ENCODE assay signal across 16 cellular contexts in the genomic region with DNA sequence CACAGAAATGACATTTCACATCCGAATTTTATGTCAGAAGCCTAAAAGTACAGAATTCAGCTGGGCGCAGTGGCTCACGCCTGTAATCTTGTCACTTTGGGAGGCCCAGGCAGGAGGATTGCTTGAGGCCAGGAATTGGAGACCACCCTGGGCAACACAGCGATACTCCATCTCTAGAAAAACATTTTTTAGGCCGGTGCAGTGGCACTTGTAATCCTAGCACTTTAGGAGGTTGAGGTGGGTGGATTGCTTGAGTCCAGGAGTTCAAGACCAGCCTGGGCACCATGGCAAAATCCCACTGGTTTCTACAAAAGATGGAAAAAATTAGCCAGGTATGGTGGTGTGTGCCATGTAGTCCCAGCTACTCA. TPM values are rescaled to one million over a fixed set of nuclear protein-coding genes. Genes with fewer than 3 reads are reported as not detected.
DNase-seq lines count a peak whose midpoint lies in the region; ATAC-seq and TF ChIP-seq lines count a peak whose summit lies in the region.
"Had no signal": no experiment of that assay in that cellular context is flagged by ENCODE, and none has a peak within 500 bp of the region (broad histone marks: within the 10 kb centered on the region; RNA-seq: fewer than 3 reads in every experiment).

No MANE protein-coding gene starts in this region.

- H4K20me1 ChIP-seq in DND-41 (ENCODE audit: insufficient read depth, low read length) = peaks cover 15% of the 10 kb centered on the region

- H3K79me2 ChIP-seq in DND-41 (ENCODE audit: insufficient read depth, low read length) = no peaks in the 10 kb centered on the region

- peak overlapping the region; percentile 66 for H3K27ac Mint-ChIP-seq in T-helper 17 cell
- H3K27ac Mint-ChIP-seq in Calu3 (ENCODE audit: unreplicated experiment) = no peak overlapping the region
- H3K27ac Mint-ChIP-seq: GM23338 had no signal

- H3K36me3 Mint-ChIP-seq in T-helper 17 cell (ENCODE audit: low read depth) = peaks cover 9% of the 10 kb centered on the region
- H3K36me3 Mint-ChIP-seq in Calu3 (ENCODE audit: insufficient read depth, unreplicated experiment) = peaks cover 60% of the 10 kb centered on the region

- H3K4me3 ChIP-seq in DND-41 (ENCODE audit: low read depth in 1 of 2, low read length in 2 of 2) = no peak overlapping the region
- H3K4me3 ChIP-seq: BLaER1 treated with 17β-estradiol and CSF1 and Interleukin-3, amounts not matched to agents 10 nM and 100 nM; GM23338 had no signal

- H3K4me1 ChIP-seq in DND-41 (ENCODE audit: insufficient read depth, low read length) = no peaks in the 10 kb centered on the region

- intact Hi-C loops in Right ventricle myocardium inferior (cut with DNase I) = no loop called here
- intact Hi-C loops in left ventricle myocardium superior (cut with micrococcal nuclease) = no loop called here
- intact Hi-C loops in Calu3 (cut with micrococcal nuclease; ENCODE audit: unreplicated experiment) = no loop called here

- H3K27me3 Mint-ChIP-seq in T-helper 17 cell (no peaks in the 10 kb centered on the region), Calu3 (ENCODE audit: unreplicated experiment) (no peaks in the 10 kb centered on the region)
- H3K27me3 Mint-ChIP-seq: CD4-positive, alpha-beta memory T cell had no signal

- no peaks in the 10 kb centered on the region for H3K9me3 Mint-ChIP-seq in Calu3 (ENCODE audit: low read depth, unreplicated experiment)
- H3K9me3 Mint-ChIP-seq: GM23338 had no signal

- H2AFZ ChIP-seq in DND-41 (ENCODE audit: low read depth, low read length) = no peak overlapping the region
- H2AFZ ChIP-seq: GM23338 had no signal

- CTCF ChIA-PET in Calu3 (lab: Charles Lee) = no interaction called here

- H3K4me1 Mint-ChIP-seq in T-helper 17 cell (peaks cover 9% of the 10 kb centered on the region), Calu3 (ENCODE audit: low read depth, unreplicated experiment) (peaks cover 10% of the 10 kb centered on the region)
- H3K4me1 Mint-ChIP-seq: CD4-positive, alpha-beta memory T cell had no signal

- H3K4me2 ChIP-seq in DND-41 (ENCODE audit: insufficient read depth, low read length) = no peak overlapping the region
- H3K4me2 ChIP-seq: BLaER1 treated with 17β-estradiol and CSF1 and Interleukin-3, amounts not matched to agents 10 nM and 100 nM; GM23338 had no signal

- DNase-seq in Right ventricle myocardium inferior (ENCODE audit: missing footprints) = peak; percentile 5
- DNase-seq in left ventricle myocardium superior = no peak
- no peak for DNase-seq in DND-41
- DNase-seq in T-helper 17 cell = no peak
- DNase-seq in DMS 273 treated with DMSO at 0.1 percent for 48 hours (lab: John Stamatoyannopoulos, UW) = no peak
- no peak for DNase-seq in Calu3
- no peak for DNase-seq in NCI-H2227 (lab: John Stamatoyannopoulos, UW; ENCODE audit: unreplicated experiment)
- DNase-seq: 8988T; ACHN; CD4-positive, alpha-beta memory T cell; GF-D8; H7; IMR-90; KG1 had no signal

- H3K36me3 ChIP-seq in DND-41 (ENCODE audit: insufficient read depth, low read length) = peaks cover 29% of the 10 kb centered on the region

- no peak for ATAC-seq in Right ventricle myocardium inferior
- no peak for ATAC-seq in left ventricle myocardium superior
- peak; percentile 6; the same call in 1 of the 3 replicates for ATAC-seq in DND-41 (ENCODE audit: insufficient read depth, low read depth)
- no peak for ATAC-seq in T-helper 17 cell
- ATAC-seq: GM23338 had no signal

- H3K9me3 ChIP-seq in DND-41 (ENCODE audit: insufficient read depth, low read length, severe bottlenecking) (no peaks in the 10 kb centered on the region), T-helper 17 cell (ENCODE audit: control insufficient read depth, low read length, poor library complexity, severe bottlenecking) (no peaks in the 10 kb centered on the region)
- H3K9me3 ChIP-seq: BLaER1 treated with 17β-estradiol and CSF1 and Interleukin-3, amounts not matched to agents 10 nM and 100 nM had no signal

- BruUV-seq in Calu3 (replicated peaks; lab: Mats Ljungman, UMichigan) = no TSS peak

- no peak for TF ChIP-seq CTCF in DND-41 (IDR thresholded peaks at IDR 0.05; ENCODE audit: borderline replicate concordance, extremely low read depth, low read length, poor library complexity, severe bottlenecking)
- TF ChIP-seq CTCF in Calu3 (IDR thresholded peaks at IDR 0.05; ENCODE audit: unreplicated experiment) = no peak

- no peak overlapping the region for H3K9ac ChIP-seq in DND-41 (ENCODE audit: low read depth, low read length)

- H3K4me3 Mint-ChIP-seq in T-helper 17 cell = no peak overlapping the region
- H3K4me3 Mint-ChIP-seq in Calu3 (ENCODE audit: low read depth, unreplicated experiment) = no peak overlapping the region
- H3K4me3 Mint-ChIP-seq: CD4-positive, alpha-beta memory T cell; GM23338 had no signal

- no peak overlapping the region for H3K27ac ChIP-seq in DND-41 (ENCODE audit: low read length)
- H3K27ac ChIP-seq: BLaER1 treated with 17β-estradiol and CSF1 and Interleukin-3, amounts not matched to agents 10 nM and 100 nM had no signal

- no peaks in the 10 kb centered on the region for H3K27me3 ChIP-seq in DND-41 (ENCODE audit: insufficient read depth, low read length, poor library complexity)
- H3K27me3 ChIP-seq: BLaER1 treated with 17β-estradiol and CSF1 and Interleukin-3, amounts not matched to agents 10 nM and 100 nM had no signal

RNA-seq across cellular contexts. Expression of gene NOP53, which starts 15.3 kb away (rescaled TPM):
- total RNA-seq in Right ventricle myocardium inferior = 172 TPM
- total RNA-seq in left ventricle myocardium superior = 169 TPM
- total RNA-seq in T-helper 17 cell = 100 to 1,000 TPM; 742 to 873 TPM
- total RNA-seq in Calu3 (2022) = 193 and 222 TPM in 2 replicates

RNA-seq across cellular contexts. Expression of gene SELENOW, which starts 17.9 kb away (rescaled TPM):
- total RNA-seq in Right ventricle myocardium inferior (1,425 TPM), left ventricle myocardium superior (1,300 TPM), T-helper 17 cell (100 to 1,000 TPM in 1 of 2 donors, 10 to 100 TPM in 1; 89.5 to 101 TPM), Calu3 (2022) (466 and 506 TPM in 2 replicates)

RNA-seq across cellular contexts. Expression of gene TPRX1, which starts 43.7 kb away (rescaled TPM):
- total RNA-seq in Right ventricle myocardium inferior = not detected
- total RNA-seq in left ventricle myocardium superior = not detected
- not detected for total RNA-seq in T-helper 17 cell
- total RNA-seq in Calu3 (2022) = not detected in 2 replicates
- total RNA-seq: CD4-positive, alpha-beta memory T cell; H7; IMR-90 had no signal

RNA-seq across cellular contexts. Expression of gene EHD2, which starts 47.4 kb away (rescaled TPM):
- total RNA-seq in Right ventricle myocardium inferior = 60.5 TPM
- total RNA-seq in left ventricle myocardium superior = 51.5 TPM
- under 1 TPM in 1 of 2 donors, not detected in 1; 0.70 TPM for total RNA-seq in T-helper 17 cell
- total RNA-seq in Calu3 (2022) = 52.3 and 71.5 TPM in 2 replicates
- total RNA-seq: CD4-positive, alpha-beta memory T cell had no signal
